ENCODE assay signal across 17 cellular contexts in the genomic region with DNA sequence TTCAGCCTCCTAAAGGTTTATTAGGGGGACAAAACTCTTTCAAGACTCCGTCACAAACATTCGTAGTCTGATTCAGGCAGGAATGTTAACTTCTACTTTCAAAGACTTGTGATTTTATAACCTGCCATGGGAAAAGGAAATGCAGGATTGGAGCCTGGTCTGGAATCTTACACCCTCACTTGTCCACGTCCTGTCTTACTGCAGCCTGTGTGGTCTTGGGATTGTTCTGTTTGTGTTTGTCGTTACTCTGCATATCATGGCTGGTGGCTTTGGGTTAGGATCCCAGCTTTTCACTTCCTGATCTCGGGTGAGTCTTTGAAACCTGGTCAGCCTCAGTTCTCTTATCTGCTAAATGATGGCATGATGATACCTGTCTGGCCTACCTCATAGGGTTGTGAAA. TPM values are rescaled to one million over a fixed set of nuclear protein-coding genes. Genes with fewer than 3 reads are reported as not detected.
A peak's percentile ranks its signal among the peaks of the same experiment; 100 is the strongest.
DNase-seq lines count a peak whose midpoint lies in the region; ATAC-seq, FAIRE-seq and TF ChIP-seq lines count a peak whose summit lies in the region.
"Had no signal": no experiment of that assay in that cellular context is flagged by ENCODE, and none has a peak within 500 bp of the region (broad histone marks: within the 10 kb centered on the region; RNA-seq: fewer than 3 reads in every experiment).

No MANE protein-coding gene starts in this region.

- ATAC-seq in HG03108 (IDR thresholded peaks at IDR 0.05; ENCODE audit: unreplicated experiment): no peak
- ATAC-seq: A549, Right ventricle myocardium inferior, SK-N-SH treated with all-trans-retinoic acid at 6 μM for 48 hours had no signal

- H3K4me1 ChIP-seq in GM23248 (ENCODE audit: insufficient read depth): peaks cover 38% of the 10 kb centered on the region
- H3K4me1 ChIP-seq in SJCRH30: peaks cover 30% of the 10 kb centered on the region
- H3K4me1 ChIP-seq in endothelial cell of umbilical vein (ENCODE audit: control insufficient read depth, extremely low read depth, insufficient read depth, low read length): peaks cover 75% of the 10 kb centered on the region
- peaks cover 58% of the 10 kb centered on the region for H3K4me1 ChIP-seq in mesodermal cell (ENCODE audit: control insufficient read depth, insufficient read depth, low read length, poor library complexity, severe bottlenecking)
- H3K4me1 ChIP-seq in A673 (ENCODE audit: insufficient read depth, low read length, poor library complexity, severe bottlenecking): peaks cover 7% of the 10 kb centered on the region

- H3K9ac ChIP-seq in GM23248: no peak overlapping the region
- H3K9ac ChIP-seq in endothelial cell of umbilical vein (replicated peaks; ENCODE audit: extremely low read depth, insufficient read depth, low read length): no peak overlapping the region

- POLR2A ChIA-PET in endothelial cell of umbilical vein (lab: Charles Lee) (no interaction called here), A673 (lab: Charles Lee; ENCODE audit: low non-redundant PET) (no interaction called here)

- dilution Hi-C loops in endothelial cell of umbilical vein (cut with MboI; ENCODE audit: extremely low pct_ligation_motif_present, low sequenced_read_pairs): no loop called here

- H3K79me2 ChIP-seq in GM23248 (ENCODE audit: insufficient read depth) (peaks cover 96% of the 10 kb centered on the region), endothelial cell of umbilical vein (ENCODE audit: control insufficient read depth, insufficient read depth, low read length) (peaks cover 93% of the 10 kb centered on the region)

- TF ChIP-seq CTCF in endothelial cell of umbilical vein (IDR thresholded peaks at IDR 0.05; ENCODE audit: extremely low read depth in 1 of 2, insufficient read depth in 1 of 2, low read depth in 1 of 2, low read length in 2 of 2) (no peak), A673 (conservative IDR thresholded peaks at IDR 0.05; ENCODE audit: low read depth, low read length) (no peak)

- no peaks in the 10 kb centered on the region for H3K9me2 ChIP-seq in GM23248 (ENCODE audit: insufficient read depth)

- 0 out of 2 replicates have a peak overlapping the region, but pooled peaks have one; percentile 8 for H3K27ac ChIP-seq in GM23248
- peak overlapping the region; percentile 22; the same call in 1 of the 2 replicates for H3K27ac ChIP-seq in SJCRH30
- peak overlapping the region; percentile 1 for H3K27ac ChIP-seq in endothelial cell of umbilical vein (ENCODE audit: insufficient read depth, low read depth, low read length)
- H3K27ac ChIP-seq in mesodermal cell (ENCODE audit: low read depth, low read length, severe bottlenecking): peak overlapping the region; percentile 75
- no peak overlapping the region for H3K27ac ChIP-seq in A673 (ENCODE audit: low read depth, low read length, poor library complexity, severe bottlenecking)

- H3K4me2 ChIP-seq in GM23248 (ENCODE audit: unreplicated experiment) (no peak overlapping the region), endothelial cell of umbilical vein (ENCODE audit: insufficient read depth, low read length) (no peak overlapping the region)
- H3K4me2 ChIP-seq: A549 had no signal

- no peak for TF ChIP-seq POLR2A in endothelial cell of umbilical vein (IDR thresholded peaks at IDR 0.05; ENCODE audit: low read depth, low read length)

- DNase-seq in GM23248: no peak
- peak in 1 of 2 experiments; percentile 47 for DNase-seq in SJCRH30
- peak; percentile 35 for DNase-seq in endothelial cell of umbilical vein (ENCODE audit: low read depth, low spot score)
- DNase-seq in SK-N-DZ (ENCODE audit: low spot score): no peak
- no peak for DNase-seq in A673 (ENCODE audit: low spot score)
- no peak for DNase-seq in UCSD-AML1 (lab: John Stamatoyannopoulos, UW; ENCODE audit: unreplicated experiment)
- DNase-seq: H7, NCI-H1048, NCI-H146, NCI-H2081 treated with DMSO at 0.1 percent for 48 hours, NCI-H510A, NCI-H774 had no signal

- no peaks in the 10 kb centered on the region for H3K9me3 ChIP-seq in GM23248 (ENCODE audit: low read depth)
- H3K9me3 ChIP-seq in SJCRH30 (replicated peaks): no peaks in the 10 kb centered on the region
- H3K9me3 ChIP-seq in endothelial cell of umbilical vein (replicated peaks; ENCODE audit: control insufficient read depth, insufficient read depth, low read length): no peaks in the 10 kb centered on the region
- H3K9me3 ChIP-seq in mesodermal cell (ENCODE audit: control insufficient read depth, low read length): no peaks in the 10 kb centered on the region
- no peaks in the 10 kb centered on the region for H3K9me3 ChIP-seq in A673 (ENCODE audit: low read depth, low read length, poor library complexity, severe bottlenecking)
- H3K9me3 ChIP-seq: A549 had no signal

- H3K36me3 ChIP-seq in GM23248 (ENCODE audit: low read depth) (0 out of 2 replicates have a peak, but pooled peaks cover 6% of the 10 kb centered on the region), SJCRH30 (0 out of 2 replicates have a peak, but pooled peaks cover 2% of the 10 kb centered on the region), endothelial cell of umbilical vein (ENCODE audit: control insufficient read depth in 2 of 2, extremely low read depth in 1 of 2, insufficient read depth in 2 of 2, low read length in 2 of 2) (peaks cover 0 to 5% of the 10 kb centered on the region in 2 experiments), mesodermal cell (ENCODE audit: control insufficient read depth, insufficient read depth, low read length) (peaks cover 71% of the 10 kb centered on the region), A673 (ENCODE audit: insufficient read depth, low read length, poor library complexity, severe bottlenecking) (no peaks in the 10 kb centered on the region)

- intact Hi-C loops in endothelial cell of umbilical vein (cut with micrococcal nuclease): no loop called here
- intact Hi-C loops in A673 (cut with micrococcal nuclease; ENCODE audit: unreplicated experiment): no loop called here

- peak; percentile 87 for FAIRE-seq in endothelial cell of umbilical vein (lab: Jason Lieb, UNC)
- FAIRE-seq: A549 had no signal

- no TSS peak for BruUV-seq in endothelial cell of umbilical vein (replicated peaks; lab: Mats Ljungman, UMichigan)
- BruUV-seq in A673 (replicated peaks; lab: Mats Ljungman, UMichigan): no TSS peak

- H3K4me3 ChIP-seq in GM23248 (no peak overlapping the region), SJCRH30 (no peak overlapping the region), endothelial cell of umbilical vein (replicated peaks in 1 of 3; ENCODE audit: insufficient read depth in 1 of 3, low read depth in 1 of 3, low read length in 3 of 3) (no peak overlapping the region), mesodermal cell (ENCODE audit: extremely low read depth, insufficient read depth, low read length, poor library complexity, severe bottlenecking) (no peak overlapping the region), A673 (ENCODE audit: low read depth, low read length, poor library complexity, severe bottlenecking) (no peak overlapping the region)
- H3K4me3 ChIP-seq: A549 had no signal

- CTCF ChIA-PET in endothelial cell of umbilical vein (lab: Charles Lee) (no interaction called here), A673 (lab: Charles Lee) (no interaction called here)

- H3K27me3 ChIP-seq in GM23248 (replicated peaks; ENCODE audit: insufficient read depth) (no peaks in the 10 kb centered on the region), SJCRH30 (no peaks in the 10 kb centered on the region), endothelial cell of umbilical vein (ENCODE audit: control insufficient read depth in 2 of 2, insufficient read depth in 2 of 2, low read length in 2 of 2) (no peaks in the 10 kb centered on the region), A673 (replicated peaks; ENCODE audit: insufficient read depth, low read depth, low read length, poor library complexity) (no peaks in the 10 kb centered on the region)

- H3K9me1 ChIP-seq in endothelial cell of umbilical vein (replicated peaks; ENCODE audit: control insufficient read depth, extremely low read depth, insufficient read depth, low read length): no peaks in the 10 kb centered on the region

- 98 to 99% methylated on average over 5 of the region's 5 CpGs for WGBS in GM23248 (ENCODE audit: low coverage in 1 of 2, low lambda C conversion rate in 2 of 2, missing lambda C conversion rate in 2 of 2), 2 experiments
- WGBS in mesodermal cell (ENCODE audit: insufficient coverage in 2 of 2), 2 experiments: 74 to 83% methylated on average over 4 of the region's 5 CpGs

- in situ Hi-C loops in GM23248 (cut with MboI): no loop called here

- no peak overlapping the region for H2AFZ ChIP-seq in GM23248
- H2AFZ ChIP-seq in endothelial cell of umbilical vein (ENCODE audit: low read depth, low read length): no peak overlapping the region

- H4K20me1 ChIP-seq in GM23248 (ENCODE audit: insufficient read depth) (peaks cover 8% of the 10 kb centered on the region; the same call in 1 of the 2 replicates), endothelial cell of umbilical vein (replicated peaks; ENCODE audit: control insufficient read depth, extremely low read depth, insufficient read depth, low read length) (no peaks in the 10 kb centered on the region)

- peaks cover 73% of the 10 kb centered on the region for H3F3A ChIP-seq in GM23248 (ENCODE audit: insufficient read depth)

TF ChIP-seq in endothelial cell of umbilical vein, 7 proteins besides CTCF, POLR2A, EP300 and RAD21 (continues in another document):
- TF ChIP-seq JUN (IDR thresholded peaks at IDR 0.05; ENCODE audit: borderline replicate concordance, insufficient read depth, insufficient read length, low read depth) (no peak), EZH2 (IDR thresholded peaks at IDR 0.05; ENCODE audit: borderline replicate concordance, low read depth, low read length, severe bottlenecking) (no peak), FOS (IDR thresholded peaks at IDR 0.05; ENCODE audit: borderline replicate concordance, insufficient read depth, low read length) (no peak)

RNA-seq across cellular contexts. Expression of a gene that starts 34.5 kb away (rescaled TPM):
- 96.0 and 100 TPM in 2 replicates for total RNA-seq in GM23248 (2014; rRNA removed; shearing (Covaris generic))
- polyA plus RNA-seq in GM23248 (2016; fragmentation: Nextera tagmentation; extraction: Ambion mirVana) (59.3 and 59.5 TPM in 2 replicates), endothelial cell of umbilical vein (69.3 and 85.2 TPM in 2 replicates)
- 32.9 and 35.5 TPM in 2 replicates for total RNA-seq in SJCRH30 (2014; rRNA removed; shearing (Covaris generic))
- total RNA-seq in endothelial cell of umbilical vein (100.0 and 105 TPM in 2 replicates), A673 (2021) (19.5 and 19.9 TPM in 2 replicates)
- 69.0 and 71.6 TPM in 2 replicates for polyA plus RNA-seq in endothelial cell of umbilical vein (2011; cell fraction: cytosol; rRNA removed)
- 86.3 and 102 TPM in 2 replicates for polyA plus RNA-seq in endothelial cell of umbilical vein (2011; cell fraction: nucleus; rRNA removed)
- 59.1 and 63.6 TPM in 2 replicates for polyA plus RNA-seq in endothelial cell of umbilical vein (2012)
- 178 and 188 TPM in 2 replicates for polyA minus RNA-seq in endothelial cell of umbilical vein
- 15.5 TPM for polyA minus RNA-seq in endothelial cell of umbilical vein (2011; cell fraction: cytosol; rRNA and poly(A)+ RNA removed)
- polyA minus RNA-seq in endothelial cell of umbilical vein (2011; cell fraction: nucleus; rRNA and poly(A)+ RNA removed): 110 and 132 TPM in 2 replicates
- 48.9 TPM for polyA plus RNA-seq in mesodermal cell (2013, experiment 1 of 2)
- 52.4 TPM for polyA plus RNA-seq in mesodermal cell (2013, experiment 2 of 2)
- 13.6 TPM in 2 replicates for polyA plus RNA-seq in SK-N-DZ (2014; cell fraction: cytosol; rRNA removed)
- 6.2 and 8.6 TPM in 2 replicates for polyA plus RNA-seq in SK-N-DZ (2014; cell fraction: nucleus; rRNA removed)
